ENCODE assay signal across 12 cellular contexts in the genomic region with DNA sequence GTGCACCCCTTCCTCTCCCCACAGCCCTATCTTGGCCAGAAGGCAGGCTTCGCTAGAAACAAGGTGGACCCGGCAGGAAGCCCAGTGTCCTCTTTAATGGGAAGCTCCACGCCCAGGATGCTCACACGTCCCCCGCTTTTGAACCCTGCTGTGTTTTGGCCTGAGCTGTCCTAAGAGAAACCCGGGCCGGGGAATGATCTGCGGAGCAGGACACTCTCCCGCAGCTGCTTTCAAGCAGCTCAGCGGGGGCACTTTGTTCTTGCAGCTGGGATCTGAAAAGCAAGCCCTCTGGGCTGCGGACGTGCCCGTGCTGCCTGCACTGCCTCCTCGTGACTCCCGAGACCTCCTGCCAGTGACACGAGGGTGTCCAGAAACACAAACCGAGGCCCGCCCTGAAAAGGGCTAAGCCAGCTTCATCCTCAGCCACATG. TPM values are rescaled to one million over a fixed set of nuclear protein-coding genes. Genes with fewer than 3 reads are reported as not detected.
DNase-seq lines count a peak whose midpoint lies in the region; ATAC-seq, FAIRE-seq and TF ChIP-seq lines count a peak whose summit lies in the region.
"Had no signal": no experiment of that assay in that cellular context is flagged by ENCODE, and none has a peak within 500 bp of the region (broad histone marks: within the 10 kb centered on the region; RNA-seq: fewer than 3 reads in every experiment).

No MANE protein-coding gene starts in this region.

- DNase-seq in astrocyte (ENCODE audit: low read depth) (no peak), left ventricle myocardium superior (peak; percentile 56), sciatic nerve (ENCODE audit: low spot score) (no peak), GM19239 (ENCODE audit: insufficient read length, low spot score) (no peak)
- DNase-seq: SW 1271 had no signal

- no peak overlapping the region for H3K4me3 Mint-ChIP-seq in astrocyte (ENCODE audit: unreplicated experiment)
- H3K4me3 Mint-ChIP-seq: memory B cell had no signal

- peaks cover 4% of the 10 kb centered on the region for H3K9me3 Mint-ChIP-seq in astrocyte (ENCODE audit: unreplicated experiment)

- H3K4me2 ChIP-seq in astrocyte (ENCODE audit: low read length), result peak overlapping the region; percentile 48

- H3K36me3 Mint-ChIP-seq in astrocyte (ENCODE audit: low read depth, unreplicated experiment), result peaks cover 3% of the 10 kb centered on the region

- intact Hi-C loops in left ventricle myocardium superior (cut with micrococcal nuclease) (no loop called here), sciatic nerve (cut with DNase I) (no loop called here)

- TF ChIP-seq CTCF in astrocyte (IDR thresholded peaks at IDR 0.05; ENCODE audit: insufficient read depth, low read depth, low read length), result no peak

- H3K4me1 Mint-ChIP-seq in astrocyte (ENCODE audit: low read depth, unreplicated experiment), result peaks cover 16% of the 10 kb centered on the region

- H2AFZ ChIP-seq in astrocyte (ENCODE audit: low read depth, low read length), result peak overlapping the region; percentile 37

- H4K20me1 ChIP-seq in astrocyte (ENCODE audit: insufficient read depth, low read length), result peaks cover 15% of the 10 kb centered on the region

- H3K4me3 ChIP-seq in HUES64 (ENCODE audit: low read length) (no peak overlapping the region), astrocyte (ENCODE audit: insufficient read depth, low read depth, low read length) (no peak overlapping the region)
- H3K4me3 ChIP-seq: ascending aorta, GM12878 had no signal

- H3K27me3 ChIP-seq in HUES64 (ENCODE audit: insufficient read depth, low read length) (no peaks in the 10 kb centered on the region), astrocyte (ENCODE audit: insufficient read depth, low read length) (no peaks in the 10 kb centered on the region)
- H3K27me3 ChIP-seq: ascending aorta had no signal

- H3K36me3 ChIP-seq in HUES64 (ENCODE audit: insufficient read depth, low read length) (no peaks in the 10 kb centered on the region), astrocyte (ENCODE audit: insufficient read depth, low read length) (no peaks in the 10 kb centered on the region)
- H3K36me3 ChIP-seq: ascending aorta had no signal

- peaks cover 6% of the 10 kb centered on the region for H3K27me3 Mint-ChIP-seq in astrocyte (ENCODE audit: low read depth, unreplicated experiment)
- H3K27me3 Mint-ChIP-seq: memory B cell had no signal

- no peaks in the 10 kb centered on the region for H3K79me2 ChIP-seq in astrocyte (ENCODE audit: insufficient read depth, low read length)

- WGBS in HUES64, result 7% methylated on average over 18 of the region's 18 CpGs

- FAIRE-seq in astrocyte (lab: Jason Lieb, UNC) (no peak), GM19239 (lab: Jason Lieb, UNC) (no peak)
- FAIRE-seq: GM12878 had no signal

- H3K9ac ChIP-seq in HUES64 (ENCODE audit: low read depth, low read length) (peak overlapping the region; percentile 10; the same call in 1 of the 2 replicates), astrocyte (ENCODE audit: low read length) (peak overlapping the region; percentile 28)

- no peak overlapping the region for H3K27ac Mint-ChIP-seq in astrocyte (ENCODE audit: unreplicated experiment)
- H3K27ac Mint-ChIP-seq: memory B cell had no signal

- peak; percentile 40 for ATAC-seq in left ventricle myocardium superior
- ATAC-seq in sciatic nerve, result peak; percentile 11
- no peak for ATAC-seq in GM18517 (IDR thresholded peaks at IDR 0.05; ENCODE audit: unreplicated experiment)
- ATAC-seq in HG03280 (IDR thresholded peaks at IDR 0.05; ENCODE audit: unreplicated experiment), result no peak
- no peak for ATAC-seq in HG02970 (IDR thresholded peaks at IDR 0.05; ENCODE audit: low FRiP score, unreplicated experiment)
- ATAC-seq: GM12878 had no signal

- H3K4me1 ChIP-seq in HUES64 (ENCODE audit: insufficient read depth, low read length), result peaks cover 20% of the 10 kb centered on the region
- peaks cover 13% of the 10 kb centered on the region for H3K4me1 ChIP-seq in astrocyte (ENCODE audit: insufficient read depth, low read length)

- 0 out of 2 replicates have a peak, but pooled peaks cover 4% of the 10 kb centered on the region for H3K9me3 ChIP-seq in HUES64 (ENCODE audit: insufficient read depth, low read depth, low read length)
- no peaks in the 10 kb centered on the region for H3K9me3 ChIP-seq in astrocyte (ENCODE audit: insufficient read depth, low read depth, low read length)
- H3K9me3 ChIP-seq: ascending aorta had no signal

- H3K27ac ChIP-seq in HUES64 (ENCODE audit: low read depth, low read length) (peak overlapping the region; percentile 85), astrocyte (ENCODE audit: low read depth, low read length) (no peak overlapping the region)
- H3K27ac ChIP-seq: ascending aorta had no signal

RNA-seq across cellular contexts. Expression of a gene that starts 30.0 kb away (rescaled TPM):
- 35.4 TPM for polyA plus RNA-seq in HUES64 (2013, experiment 1 of 2)
- polyA plus RNA-seq in HUES64 (2013, experiment 2 of 2), result 43.2 TPM
- total RNA-seq in astrocyte, result 44.5 and 48.4 TPM in 2 replicates
- total RNA-seq in left ventricle myocardium superior, result 12.0 TPM
- total RNA-seq in sciatic nerve, result 69.2 TPM

Comparison
In these comparisons a context has a peak if more than half of its experiments do, and no peak if none do; other contexts are left out.
1. ATAC-seq: peak in left ventricle myocardium superior (single experiment) and sciatic nerve (single experiment); none in GM18517 (single experiment), HG03280 (single experiment) and HG02970 (single experiment).